8 cellular contexts compared by ENCODE assay signal in the genomic region with DNA sequence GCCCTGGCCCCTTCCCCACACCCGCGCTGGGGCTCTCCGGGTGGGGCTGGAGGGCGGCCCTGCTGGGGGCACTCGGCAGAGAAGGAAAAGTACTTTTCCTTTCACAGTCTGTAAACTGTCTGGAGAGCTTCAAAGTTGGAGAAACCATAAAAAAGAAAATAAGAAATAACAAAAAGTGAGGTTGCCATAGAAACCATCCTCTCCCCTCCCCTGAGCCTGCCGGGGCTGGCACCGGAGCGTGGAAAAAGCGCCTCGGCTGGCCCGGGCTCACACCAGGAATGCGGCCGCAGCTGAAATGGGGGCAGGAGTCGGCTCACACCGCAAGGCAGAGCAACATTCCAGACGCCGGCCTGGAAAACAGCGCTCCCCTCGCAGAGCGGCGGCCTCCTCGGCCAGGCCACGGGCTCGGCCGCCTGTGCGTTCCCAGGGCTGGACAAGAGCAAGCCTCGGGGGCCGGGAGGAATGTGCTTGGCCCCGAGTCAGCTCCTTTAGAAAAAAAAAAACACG.
DNase-seq lines count a peak whose midpoint lies in the region; ATAC-seq and TF ChIP-seq lines count a peak whose summit lies in the region.

No MANE protein-coding gene starts in this region.

- peak overlapping the region; percentile 69 for H3K4me2 ChIP-seq in smooth muscle cell

- no peaks in the 10 kb centered on the region for H3K9me3 ChIP-seq in smooth muscle cell (replicated peaks; ENCODE audit: low read depth)

- peak overlapping the region; percentile 94 for H3K27ac ChIP-seq in smooth muscle cell (ENCODE audit: low read depth)

- peaks cover 32% of the 10 kb centered on the region for H3K4me1 ChIP-seq in smooth muscle cell (ENCODE audit: low read depth)

- no peak overlapping the region for H2AFZ ChIP-seq in smooth muscle cell (ENCODE audit: low read depth)

- peak overlapping the region; percentile 91 for H3K9ac ChIP-seq in smooth muscle cell (ENCODE audit: low read depth)

- H3K79me2 ChIP-seq in smooth muscle cell (ENCODE audit: low read depth): no peaks in the 10 kb centered on the region

- no peaks in the 10 kb centered on the region for H3K36me3 ChIP-seq in smooth muscle cell (ENCODE audit: low read depth)

- TF ChIP-seq CTCF in choroid plexus epithelial cell (conservative IDR thresholded peaks at IDR 0.05; ENCODE audit: low read depth, low read length): peak; percentile 33
- no peak for TF ChIP-seq CTCF in smooth muscle cell (IDR thresholded peaks at IDR 0.05; ENCODE audit: borderline replicate concordance, insufficient read depth, poor library complexity, severe bottlenecking)

- no peaks in the 10 kb centered on the region for H4K20me1 ChIP-seq in smooth muscle cell (ENCODE audit: low read depth)

- peak overlapping the region; percentile 8 for H3K4me3 ChIP-seq in choroid plexus epithelial cell (ENCODE audit: low read depth, low read length)
- peak overlapping the region; percentile 31 for H3K4me3 ChIP-seq in smooth muscle cell

- 4% methylated on average over 29 of the region's 30 CpGs for WGBS in smooth muscle cell (ENCODE audit: low lambda C conversion rate)

- ATAC-seq in GM18909 (IDR thresholded peaks at IDR 0.05; ENCODE audit: poor library complexity, unreplicated experiment) (no peak), HG02884 (IDR thresholded peaks at IDR 0.05; ENCODE audit: unreplicated experiment) (no peak)

- peaks cover 5% of the 10 kb centered on the region for H3F3A ChIP-seq in smooth muscle cell (ENCODE audit: low read depth)

- no peaks in the 10 kb centered on the region for H3K27me3 ChIP-seq in smooth muscle cell (ENCODE audit: low read depth)

- DNase-seq in HT-29 (ENCODE audit: low spot score) (peak; percentile 56), choroid plexus epithelial cell (ENCODE audit: low read depth) (peak; percentile 96), left kidney (ENCODE audit: low read depth, low spot score) (peak; percentile 98), smooth muscle cell (lab: John Stamatoyannopoulos, UW; ENCODE audit: unreplicated experiment) (peak; percentile 76), NCI-H1092 treated with DMSO at 0.1 percent for 48 hours (lab: John Stamatoyannopoulos, UW) (no peak)
- DNase-seq in activated CD8-positive, alpha-beta memory T cell treated with anti-CD3 and anti-CD28 coated beads, Interleukin-2, amount 50 U/mL, for 4 hours: no peak

Comparison
In these comparisons a context has a peak if more than half of its experiments do, and no peak if none do; other contexts are left out.
1. DNase-seq: peak in HT-29 (single experiment), choroid plexus epithelial cell (single experiment), left kidney (single experiment) and smooth muscle cell (single experiment); none in activated CD8-positive, alpha-beta memory T cell treated with anti-CD3 and anti-CD28 coated beads, Interleukin-2, amount 50 U/mL, for 4 hours (single experiment) and NCI-H1092 treated with DMSO at 0.1 percent for 48 hours (single experiment).